10 cellular contexts compared by ENCODE assay signal in the genomic region with DNA sequence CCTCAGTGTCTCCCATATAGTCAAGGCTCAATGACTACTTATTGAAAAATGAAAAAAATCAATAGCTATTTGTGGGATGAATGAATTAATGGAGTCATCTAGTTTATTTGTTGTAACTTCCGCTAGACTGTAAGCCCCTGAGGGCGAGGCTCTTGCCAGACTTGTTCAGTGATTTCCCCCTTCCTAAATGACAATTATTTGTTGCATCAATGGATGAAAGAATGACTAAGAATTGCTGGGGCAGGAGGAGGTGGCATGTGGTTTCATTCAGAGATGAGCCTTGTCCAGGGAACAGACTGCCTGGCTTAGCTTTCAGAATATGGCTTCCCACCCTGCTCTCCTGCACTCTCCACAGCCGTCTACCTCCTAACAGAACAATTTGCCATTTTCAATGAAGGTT. TPM values are rescaled to one million over a fixed set of nuclear protein-coding genes. Genes with fewer than 3 reads are reported as not detected.
DNase-seq lines count a peak whose midpoint lies in the region; ATAC-seq and TF ChIP-seq lines count a peak whose summit lies in the region.
"Had no signal": no experiment of that assay in that cellular context is flagged by ENCODE, and none has a peak within 500 bp of the region (broad histone marks: within the 10 kb centered on the region; RNA-seq: fewer than 3 reads in every experiment).

No MANE protein-coding gene starts in this region.

- no peaks in the 10 kb centered on the region for H3K9me3 Mint-ChIP-seq in activated T-cell treated with anti-CD3 and anti-CD28 coated beads, Interleukin-2, amount 50 U/mL, for 4 hours

- H3K4me1 ChIP-seq in RWPE2 (ENCODE audit: insufficient read depth, poor library complexity, severe bottlenecking) (peaks cover 49% of the 10 kb centered on the region), subcutaneous abdominal adipose tissue (ENCODE audit: control insufficient read depth in 5 of 5, insufficient read depth in 5 of 5, low read length in 5 of 5) (peaks cover 0 to 47% (median 44%) of the 10 kb centered on the region in 5 donors)

- H3K4me1 Mint-ChIP-seq in activated T-cell treated with anti-CD3 and anti-CD28 coated beads, Interleukin-2, amount 50 U/mL, for 4 hours (ENCODE audit: low read depth) = peaks cover 55% of the 10 kb centered on the region

- H3K27me3 ChIP-seq in RWPE2 (ENCODE audit: insufficient read depth, poor library complexity, severe bottlenecking) (no peaks in the 10 kb centered on the region), subcutaneous abdominal adipose tissue (ENCODE audit: control insufficient read depth in 5 of 5, insufficient read depth in 4 of 5, low read length in 5 of 5) (no peaks in the 10 kb centered on the region)

- H3K36me3 ChIP-seq in RWPE2 (ENCODE audit: low read depth) = peaks cover 31% of the 10 kb centered on the region
- H3K36me3 ChIP-seq in subcutaneous abdominal adipose tissue (ENCODE audit: control insufficient read depth in 5 of 5, insufficient read depth in 5 of 5, low read length in 5 of 5) = peaks cover 0 to 6% (median 0%) of the 10 kb centered on the region in 5 donors

- peaks cover 18% of the 10 kb centered on the region for H3K36me3 Mint-ChIP-seq in activated T-cell treated with anti-CD3 and anti-CD28 coated beads, Interleukin-2, amount 50 U/mL, for 4 hours (ENCODE audit: insufficient read depth)

- H3K4me3 ChIP-seq in RWPE2 (ENCODE audit: severe bottlenecking) (no peak overlapping the region), fibroblast of mammary gland (ENCODE audit: control insufficient read depth, low read depth, low read length) (no peak overlapping the region), subcutaneous abdominal adipose tissue (ENCODE audit: low read depth in 1 of 5, low read length in 5 of 5) (no peak overlapping the region)

- no peaks in the 10 kb centered on the region for H3K9me3 ChIP-seq in RWPE2 (ENCODE audit: severe bottlenecking)
- H3K9me3 ChIP-seq in subcutaneous abdominal adipose tissue (ENCODE audit: control insufficient read depth in 5 of 5, low read length in 5 of 5) = no peaks in the 10 kb centered on the region

- TF ChIP-seq CTCF in RWPE2 (IDR thresholded peaks at IDR 0.05; ENCODE audit: poor library complexity, severe bottlenecking) (no peak), fibroblast of mammary gland (conservative IDR thresholded peaks at IDR 0.05; ENCODE audit: control insufficient read depth, insufficient read depth, low read depth, low read length) (no peak)

- H3K4me3 Mint-ChIP-seq in activated T-cell treated with anti-CD3 and anti-CD28 coated beads, Interleukin-2, amount 50 U/mL, for 4 hours = peak overlapping the region; percentile 81

- H3K9ac ChIP-seq in subcutaneous abdominal adipose tissue (ENCODE audit: low read length in 5 of 5) = no peak overlapping the region

- H3K27ac ChIP-seq in RWPE2 (ENCODE audit: poor library complexity, severe bottlenecking) = peak overlapping the region; percentile 55
- peak overlapping the region; percentile 85 for H3K27ac ChIP-seq in subcutaneous abdominal adipose tissue (ENCODE audit: low read depth, low read length)

- no peaks in the 10 kb centered on the region for H3K27me3 Mint-ChIP-seq in activated T-cell treated with anti-CD3 and anti-CD28 coated beads, Interleukin-2, amount 50 U/mL, for 4 hours (ENCODE audit: low read depth)

- no peak for ATAC-seq in activated T-cell treated with anti-CD3 and anti-CD28 coated beads, Interleukin-2, amount 50 U/mL, for 4 hours
- no peak for ATAC-seq in RWPE2 (ENCODE audit: low read depth)
- ATAC-seq in HG02852 (IDR thresholded peaks at IDR 0.05; ENCODE audit: unreplicated experiment) = no peak
- no peak for ATAC-seq in GM21576 (IDR thresholded peaks at IDR 0.05; ENCODE audit: unreplicated experiment)

- no peak for DNase-seq in activated T-cell treated with anti-CD3 and anti-CD28 coated beads, Interleukin-2, amount 50 U/mL, for 4 hours
- no peak for DNase-seq in activated T-cell treated with anti-CD3 and anti-CD28 coated beads for 4 hours
- DNase-seq in RWPE2 (ENCODE audit: low spot score) = no peak
- DNase-seq in fibroblast of mammary gland (ENCODE audit: low read depth) = peak; percentile 33
- DNase-seq in activated CD8-positive, alpha-beta memory T cell treated with anti-CD3 and anti-CD28 coated beads, Interleukin-2, amount 50 U/mL, for 48 hours = no peak
- DNase-seq: Kasumi-1 had no signal

RNA-seq across cellular contexts. Expression of gene PRELID3B, which starts 1.1 kb away (rescaled TPM):
- total RNA-seq in activated T-cell treated with anti-CD3 and anti-CD28 coated beads, Interleukin-2, amount 50 U/mL, for 4 hours = 100 to 1,000 TPM; 147 to 174 (median 160) TPM

RNA-seq across cellular contexts. Expression of gene ATP5F1E, which starts 11.6 kb away (rescaled TPM):
- 10 to 100 TPM; 86.1 to 99.3 (median 95.0) TPM for total RNA-seq in activated T-cell treated with anti-CD3 and anti-CD28 coated beads, Interleukin-2, amount 50 U/mL, for 4 hours

RNA-seq across cellular contexts. Expression of gene TUBB1, which starts 24.5 kb away (rescaled TPM):
- not detected for total RNA-seq in activated T-cell treated with anti-CD3 and anti-CD28 coated beads, Interleukin-2, amount 50 U/mL, for 4 hours
- total RNA-seq: renal cortical epithelial cell had no signal

RNA-seq across cellular contexts. Expression of gene CTSZ, which starts 36.6 kb away (rescaled TPM):
- 10 to 100 TPM; 18.7 to 27.9 (median 20.0) TPM for total RNA-seq in activated T-cell treated with anti-CD3 and anti-CD28 coated beads, Interleukin-2, amount 50 U/mL, for 4 hours
